In the genomic region with DNA sequence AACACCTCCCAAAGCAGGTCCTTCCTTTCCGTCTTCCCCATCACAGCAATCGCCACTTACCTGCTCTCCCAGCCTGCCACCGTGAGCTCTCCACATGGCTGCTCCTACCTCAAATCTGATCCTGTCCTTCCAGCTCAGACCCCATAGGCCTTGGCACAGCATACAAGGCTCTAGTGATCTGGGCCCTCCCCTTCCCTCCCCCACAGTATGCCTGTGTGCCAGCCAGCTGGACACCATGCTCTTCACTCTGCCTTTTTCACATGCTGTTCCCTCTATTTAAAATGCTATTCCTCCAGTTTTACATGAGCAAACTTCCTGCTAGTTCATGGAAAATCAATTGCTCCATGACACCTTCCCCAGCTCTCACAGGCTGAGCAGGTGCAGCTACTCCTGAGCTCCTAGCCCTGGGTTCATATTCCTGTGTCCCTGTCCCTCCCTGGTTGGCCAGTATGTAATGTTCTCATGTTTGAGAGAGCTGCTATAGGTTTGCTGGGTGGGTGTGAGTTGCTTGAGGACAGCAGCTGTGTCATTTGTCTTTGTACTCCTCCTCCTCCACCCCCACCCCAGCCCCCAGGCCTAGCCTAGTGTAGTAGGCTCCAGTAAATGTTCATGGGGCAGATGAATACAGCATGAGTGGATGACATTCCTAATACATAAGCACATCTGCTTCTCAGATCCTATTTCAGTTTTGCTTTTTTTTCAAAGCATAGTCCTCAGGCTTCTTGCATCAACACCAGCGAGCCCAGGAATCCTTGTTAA, we compare ENCODE assay signal across 12 cellular contexts. TPM values are rescaled to one million over a fixed set of nuclear protein-coding genes. Genes with fewer than 3 reads are reported as not detected.
DNase-seq lines count a peak whose midpoint lies in the region; ATAC-seq and TF ChIP-seq lines count a peak whose summit lies in the region.
"Had no signal": no experiment of that assay in that cellular context is flagged by ENCODE, and none has a peak within 500 bp of the region (broad histone marks: within the 10 kb centered on the region; RNA-seq: fewer than 3 reads in every experiment).

No MANE protein-coding gene starts in this region.

- H3K4me3 ChIP-seq in cardiac fibroblast (replicated peaks in 1 of 2; ENCODE audit: low read depth in 2 of 2, low read length in 2 of 2) (no peak overlapping the region), osteoblast (ENCODE audit: insufficient read depth, low read length) (peak overlapping the region; percentile 35)
- H3K4me3 ChIP-seq: upper lobe of left lung had no signal

- DNase-seq in ELR (ENCODE audit: low read depth): peak; percentile 95
- peak; percentile 81 for DNase-seq in NCI-H2107 (lab: John Stamatoyannopoulos, UW)
- peak; percentile 59 to 82 for DNase-seq in cardiac fibroblast (ENCODE audit: low read depth in 2 of 2)
- peak; percentile 99 for DNase-seq in osteoblast (ENCODE audit: insufficient read length, low spot score, missing footprints)
- no peak for DNase-seq in medulla oblongata (ENCODE audit: extremely low spot score)
- DNase-seq in GM13976 (ENCODE audit: low spot score): no peak
- DNase-seq: activated naive CD8-positive, alpha-beta T cell treated with anti-CD3 and anti-CD28 coated beads, Interleukin-2, amount 50 U/mL, for 24 hours; MV-4-11; upper lobe of left lung had no signal

- in situ Hi-C loops in GM13976 (cut with MboI; ENCODE audit: low sequenced_read_pairs, unreplicated experiment): no loop called here

- H2AFZ ChIP-seq in osteoblast (ENCODE audit: low read length): peak overlapping the region; percentile 84

- H3K79me2 ChIP-seq in osteoblast (ENCODE audit: insufficient read depth, low read length): no peaks in the 10 kb centered on the region

- no peaks in the 10 kb centered on the region for H4K20me1 ChIP-seq in osteoblast (ENCODE audit: insufficient read depth, low read length)

- TF ChIP-seq CTCF in cardiac fibroblast (IDR thresholded peaks at IDR 0.05; ENCODE audit: low read depth, low read length) (no peak), osteoblast (IDR thresholded peaks at IDR 0.05; ENCODE audit: extremely low read depth, low read depth, low read length) (no peak), GM13976 (IDR thresholded peaks at IDR 0.05; ENCODE audit: borderline replicate concordance, control extremely low read depth, extremely low read depth, insufficient read depth, missing control alignments) (no peak)

- H3K27me3 ChIP-seq in osteoblast (ENCODE audit: insufficient read depth, low read length): peaks cover 9% of the 10 kb centered on the region
- H3K27me3 ChIP-seq: upper lobe of left lung had no signal

- H3K27ac ChIP-seq in osteoblast (ENCODE audit: low read depth, low read length): peak overlapping the region; percentile 58
- H3K27ac ChIP-seq: upper lobe of left lung had no signal

- ATAC-seq in HG02642 (IDR thresholded peaks at IDR 0.05; ENCODE audit: poor library complexity, unreplicated experiment) (no peak), esophagus mucosa (no peak)
- ATAC-seq: activated naive CD8-positive, alpha-beta T cell treated with anti-CD3 and anti-CD28 coated beads, Interleukin-2, amount 50 U/mL, for 24 hours; HCT116 had no signal

- H3K4me2 ChIP-seq in osteoblast (ENCODE audit: insufficient read depth, low read length): peak overlapping the region; percentile 67

- peaks cover 18% of the 10 kb centered on the region for H3K4me1 ChIP-seq in osteoblast (ENCODE audit: insufficient read depth, low read length)

- H3K36me3 ChIP-seq in osteoblast (ENCODE audit: insufficient read depth, low read length): no peaks in the 10 kb centered on the region
- H3K36me3 ChIP-seq: upper lobe of left lung had no signal

- no peaks in the 10 kb centered on the region for H3K9me3 ChIP-seq in osteoblast (ENCODE audit: low read depth, low read length)
- H3K9me3 ChIP-seq: upper lobe of left lung had no signal

RNA-seq across cellular contexts. Expression of gene TNNT2, which starts 6.3 kb away (rescaled TPM):
- not detected in 2 replicates for total RNA-seq in osteoblast
- 3.9 TPM for total RNA-seq in esophagus mucosa

RNA-seq across cellular contexts. Expression of gene LAD1, which starts 15.3 kb away (rescaled TPM):
- total RNA-seq in osteoblast (not detected in 2 replicates), esophagus mucosa (328 TPM)

RNA-seq across cellular contexts. Expression of gene TNNI1, which starts 37.7 kb away (rescaled TPM):
- total RNA-seq in osteoblast (not detected in 2 replicates), esophagus mucosa (not detected)

Comparison
In these comparisons a context has a peak if more than half of its experiments do, and no peak if none do; other contexts are left out.
1. DNase-seq: peak in ELR (single experiment), NCI-H2107 (single experiment), cardiac fibroblast (2 of 2) and osteoblast (single experiment); none in medulla oblongata (single experiment) and GM13976 (single experiment).
2. RNA of gene LAD1, which starts 15.3 kb away (total RNA-seq): 328 TPM in esophagus mucosa (single experiment); not detected in osteoblast; every median in the first group is over 100 times any median in the second.